19 cellular contexts compared by ENCODE assay signal in the genomic region with DNA sequence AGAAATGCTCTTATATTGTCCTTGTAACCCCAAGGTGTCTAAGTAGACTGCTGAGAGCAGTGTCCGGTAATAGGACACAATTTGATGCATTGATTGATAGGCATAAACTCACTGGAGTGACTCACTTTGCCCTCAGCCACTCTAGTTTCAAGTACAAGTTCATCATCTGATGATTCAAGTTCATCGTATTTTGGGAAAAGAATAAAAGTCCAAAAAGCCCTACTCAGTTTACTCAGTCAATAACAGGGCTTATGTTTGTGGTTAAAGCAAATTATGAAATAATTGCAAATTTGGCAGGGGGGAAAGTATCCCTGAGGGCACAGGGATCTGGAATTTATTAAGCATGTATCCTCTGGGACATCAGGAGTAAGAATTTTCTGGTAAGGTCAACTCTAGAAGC. TPM values are rescaled to one million over a fixed set of nuclear protein-coding genes. Genes with fewer than 3 reads are reported as not detected.
DNase-seq lines count a peak whose midpoint lies in the region; ATAC-seq and TF ChIP-seq lines count a peak whose summit lies in the region.
"Had no signal": no experiment of that assay in that cellular context is flagged by ENCODE, and none has a peak within 500 bp of the region (broad histone marks: within the 10 kb centered on the region; RNA-seq: fewer than 3 reads in every experiment).

No MANE protein-coding gene starts in this region.

- DNase-seq in AG09319 (ENCODE audit: extremely low read depth, low read depth) (peak; percentile 59), Daoy (ENCODE audit: low read depth) (peak; percentile 56), SK-N-MC (ENCODE audit: low read depth, low spot score) (peak; percentile 56), epithelial cell of esophagus (ENCODE audit: low read depth) (peak; percentile 64), cardiac septum (ENCODE audit: low spot score) (no peak), germinal center (ENCODE audit: low spot score) (no peak)
- DNase-seq: activated naive CD8-positive, alpha-beta T cell treated with anti-CD3 and anti-CD28 coated beads, Interleukin-2, amount 10 ng/mL, durations not matched to agents 7 days and 5 days; brain microvascular endothelial cell; Calu3; dorsolateral prefrontal cortex; erythroblast; H9; NCI-H1930; small intestine; T-helper 1 cell; thyroid gland had no signal

- ATAC-seq in GM21786 (IDR thresholded peaks at IDR 0.05; ENCODE audit: unreplicated experiment), result no peak

- no peaks in the 10 kb centered on the region for H3K36me3 ChIP-seq in SK-N-MC (ENCODE audit: insufficient read depth, low read length)
- H3K36me3 ChIP-seq: brain microvascular endothelial cell, prostate gland, thyroid gland had no signal

- H3K9me3 ChIP-seq in SK-N-MC (ENCODE audit: low read depth, low read length), result no peaks in the 10 kb centered on the region
- H3K9me3 ChIP-seq: prostate gland, thyroid gland had no signal

- no peak for TF ChIP-seq CTCF in AG09319 (IDR thresholded peaks at IDR 0.05; ENCODE audit: low read depth, low read length)
- no peak for TF ChIP-seq CTCF in epithelial cell of esophagus (IDR thresholded peaks at IDR 0.05; ENCODE audit: insufficient read depth, low read depth, low read length, missing control alignments)

- no peak overlapping the region for H3K4me3 ChIP-seq in SK-N-MC
- no peak overlapping the region for H3K4me3 ChIP-seq in epithelial cell of esophagus (ENCODE audit: low read length)
- H3K4me3 ChIP-seq: dorsolateral prefrontal cortex, lung, prostate gland, thyroid gland had no signal

- no peak overlapping the region for H3K9ac ChIP-seq in SK-N-MC (ENCODE audit: insufficient read length)

- H3K27ac ChIP-seq in SK-N-MC, result no peak overlapping the region
- H3K27ac ChIP-seq: brain microvascular endothelial cell, dorsolateral prefrontal cortex, prostate gland, thyroid gland had no signal

- intact Hi-C loops in cardiac septum (cut with DNase I), result no loop called here

RNA-seq across cellular contexts. Expression of a gene that starts 7.6 kb away (rescaled TPM):
- 17.8 and 37.4 TPM in 2 replicates for total RNA-seq in Daoy (2014; rRNA removed; shearing (Covaris generic))
- total RNA-seq in cardiac septum, result 16.2 TPM

Comparison
In these comparisons a context has a peak if more than half of its experiments do, and no peak if none do; other contexts are left out.
1. DNase-seq: peak in AG09319 (single experiment), Daoy (single experiment), SK-N-MC (single experiment) and epithelial cell of esophagus (single experiment); none in cardiac septum (single experiment) and germinal center (single experiment).